In the genomic region with DNA sequence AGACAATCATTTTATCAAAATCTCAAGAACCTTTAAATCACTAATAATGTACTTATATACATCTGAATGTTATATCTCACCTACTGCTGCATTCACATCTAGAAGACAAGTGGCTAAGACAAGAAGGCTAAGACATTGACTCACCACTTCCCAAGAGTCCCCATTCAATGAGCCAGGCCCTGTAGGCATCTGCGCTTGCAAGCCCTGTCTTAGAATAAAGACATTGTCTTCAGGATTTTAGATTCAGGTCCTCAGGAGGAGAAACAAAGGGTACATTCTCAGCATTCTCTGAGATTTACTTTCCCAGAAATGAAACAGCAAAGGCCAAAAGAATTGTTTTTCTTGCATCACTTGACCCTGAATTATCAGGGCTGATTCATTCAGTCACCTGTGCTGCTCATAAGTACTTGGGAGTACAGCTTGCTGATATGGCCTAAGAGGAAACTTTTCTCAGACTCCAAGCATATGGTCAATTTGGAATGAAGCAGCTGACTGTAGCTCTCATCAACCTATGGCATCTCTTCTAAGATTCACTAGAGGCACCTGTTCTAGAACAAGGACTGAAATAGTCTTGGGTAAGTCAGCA, we compare ENCODE assay signal across 15 cellular contexts.
DNase-seq lines count a peak whose midpoint lies in the region; TF ChIP-seq lines count a peak whose summit lies in the region.
"Had no signal": no experiment of that assay in that cellular context is flagged by ENCODE, and none has a peak within 500 bp of the region (broad histone marks: within the 10 kb centered on the region; RNA-seq: fewer than 3 reads in every experiment).

No MANE protein-coding gene starts in this region.

- no peak overlapping the region for H3K4me3 ChIP-seq in choroid plexus epithelial cell (ENCODE audit: low read depth, low read length)
- no peak overlapping the region for H3K4me3 ChIP-seq in smooth muscle cell
- no peak overlapping the region for H3K4me3 ChIP-seq in esophagus squamous epithelium

- no peak overlapping the region for H3K27ac ChIP-seq in smooth muscle cell (ENCODE audit: low read depth)
- H3K27ac ChIP-seq in esophagus squamous epithelium: no peak overlapping the region
- H3K27ac ChIP-seq: 22Rv1 had no signal

- no peak overlapping the region for H3K9ac ChIP-seq in smooth muscle cell (ENCODE audit: low read depth)

- no peak overlapping the region for H2AFZ ChIP-seq in smooth muscle cell (ENCODE audit: low read depth)

- TF ChIP-seq CTCF in choroid plexus epithelial cell (conservative IDR thresholded peaks at IDR 0.05; ENCODE audit: low read depth, low read length) (no peak), smooth muscle cell (IDR thresholded peaks at IDR 0.05; ENCODE audit: borderline replicate concordance, insufficient read depth, poor library complexity, severe bottlenecking) (no peak), esophagus squamous epithelium (IDR thresholded peaks at IDR 0.05) (no peak)

- no peaks in the 10 kb centered on the region for H4K20me1 ChIP-seq in smooth muscle cell (ENCODE audit: low read depth)

- H3K36me3 ChIP-seq in smooth muscle cell (ENCODE audit: low read depth): no peaks in the 10 kb centered on the region
- no peaks in the 10 kb centered on the region for H3K36me3 ChIP-seq in esophagus squamous epithelium

- peak; percentile 76 for DNase-seq in A172 (ENCODE audit: low spot score)
- DNase-seq in HS-5 (ENCODE audit: low read depth): peak; percentile 36
- peak; percentile 40 for DNase-seq in choroid plexus epithelial cell (ENCODE audit: low read depth)
- DNase-seq in myocyte (ENCODE audit: low read depth): peak; percentile 92
- DNase-seq in NCI-H2227 treated with DMSO at 0.1 percent for 48 hours (lab: John Stamatoyannopoulos, UW): no peak
- no peak for DNase-seq in DMS 273 (lab: John Stamatoyannopoulos, UW; ENCODE audit: unreplicated experiment)
- DNase-seq in smooth muscle cell (lab: John Stamatoyannopoulos, UW; ENCODE audit: unreplicated experiment): no peak
- no peak for DNase-seq in esophagus squamous epithelium (lab: John Stamatoyannopoulos, UW)
- DNase-seq: CD4-positive, alpha-beta memory T cell; KG1; NCI-H146; NCI-H2081; NCI-H524; SHP77 treated with DMSO at 0.1 percent for 48 hours had no signal

- intact Hi-C loops in esophagus squamous epithelium (cut with DNase I): no loop called here

- WGBS in smooth muscle cell (ENCODE audit: low lambda C conversion rate): no CpG with 5 or more reads among the region's 1 CpG
- WGBS in esophagus squamous epithelium, 2 donors: no CpG with 5 or more reads among the region's 1 CpG

- no peaks in the 10 kb centered on the region for H3F3A ChIP-seq in smooth muscle cell (ENCODE audit: low read depth)

- H3K4me2 ChIP-seq in smooth muscle cell: no peak overlapping the region

- H3K9me3 ChIP-seq in smooth muscle cell (replicated peaks; ENCODE audit: low read depth) (no peaks in the 10 kb centered on the region), esophagus squamous epithelium (no peaks in the 10 kb centered on the region)

- H3K27me3 ChIP-seq in smooth muscle cell (ENCODE audit: low read depth): no peaks in the 10 kb centered on the region
- H3K27me3 ChIP-seq in esophagus squamous epithelium: no peaks in the 10 kb centered on the region

- H3K4me1 ChIP-seq in smooth muscle cell (ENCODE audit: low read depth) (no peaks in the 10 kb centered on the region), esophagus squamous epithelium (no peaks in the 10 kb centered on the region)

- no peaks in the 10 kb centered on the region for H3K79me2 ChIP-seq in smooth muscle cell (ENCODE audit: low read depth)

- TF ChIP-seq POLR2A in esophagus squamous epithelium (IDR thresholded peaks at IDR 0.05): no peak

Comparison
In these comparisons a context has a peak if more than half of its experiments do, and no peak if none do; other contexts are left out.
1. DNase-seq: peak in A172 (single experiment), HS-5 (single experiment), choroid plexus epithelial cell (single experiment) and myocyte (single experiment); none in NCI-H2227 treated with DMSO at 0.1 percent for 48 hours (single experiment), DMS 273 (single experiment), smooth muscle cell (single experiment) and esophagus squamous epithelium (single experiment).